8 cellular contexts compared by ENCODE assay signal in the genomic region with DNA sequence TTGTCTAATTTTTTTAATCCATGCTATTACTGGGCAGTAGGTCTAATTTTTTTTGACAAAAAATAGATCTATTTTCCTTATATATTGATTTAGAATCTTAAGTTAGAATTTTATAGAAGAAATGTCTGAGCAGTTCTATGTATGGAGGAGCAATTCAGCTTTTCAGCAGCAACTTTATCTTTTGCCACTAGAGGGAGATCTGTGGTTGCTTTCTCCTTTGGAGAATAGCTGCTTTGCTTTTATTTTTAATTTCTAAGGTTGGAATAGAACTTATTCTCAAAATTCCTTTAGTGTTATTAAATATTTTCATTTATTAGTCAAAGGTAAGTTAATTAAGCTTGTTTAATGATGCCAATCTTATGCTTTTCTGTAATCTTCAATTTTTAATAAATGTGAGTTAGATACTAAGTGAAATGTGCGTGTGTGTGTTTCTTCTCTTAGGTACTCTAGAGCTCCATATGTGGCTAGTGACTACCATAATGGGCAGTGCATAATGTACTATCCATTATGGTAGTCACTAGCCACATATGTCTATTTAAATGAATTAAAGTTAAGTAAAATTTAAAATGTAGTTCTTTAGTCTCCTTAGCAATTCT. TPM values are rescaled to one million over a fixed set of nuclear protein-coding genes. Genes with fewer than 3 reads are reported as not detected.
DNase-seq lines count a peak whose midpoint lies in the region; ATAC-seq and TF ChIP-seq lines count a peak whose summit lies in the region.

No MANE protein-coding gene starts in this region.

- ATAC-seq in GM21576 (IDR thresholded peaks at IDR 0.05; ENCODE audit: unreplicated experiment): peak; percentile 77
- no peak for ATAC-seq in GM18498 (IDR thresholded peaks at IDR 0.05; ENCODE audit: unreplicated experiment)

- peak; percentile 64 for TF ChIP-seq CTCF in cardiac fibroblast (IDR thresholded peaks at IDR 0.05; ENCODE audit: low read depth, low read length)

- no peak overlapping the region for H3K4me3 ChIP-seq in cardiac fibroblast (replicated peaks in 1 of 2; ENCODE audit: low read depth in 2 of 2, low read length in 2 of 2)

- peak; percentile 8 for DNase-seq in NCI-H510A treated with DMSO at 0.1 percent for 48 hours (lab: John Stamatoyannopoulos, UW)
- no peak for DNase-seq in NCI-H510A (lab: John Stamatoyannopoulos, UW)
- DNase-seq in NCI-H128 (lab: John Stamatoyannopoulos, UW; ENCODE audit: unreplicated experiment): peak; percentile 4
- peak; percentile 39 to 42 for DNase-seq in cardiac fibroblast (ENCODE audit: low read depth in 2 of 2)
- peak; percentile 41 to 47 for DNase-seq in lung microvascular endothelial cell (ENCODE audit: low read depth in 2 of 2)
- DNase-seq in activated effector memory CD4-positive, alpha-beta T cell treated with Interleukin-2 at 50 U/mL for 16 hours: no peak

RNA-seq across cellular contexts. Expression of gene FAM199X, which starts 29.3 kb away (rescaled TPM):
- 19.6 and 22.4 TPM in 2 replicates for total RNA-seq in lung microvascular endothelial cell

RNA-seq across cellular contexts. Expression of gene SLC25A53, which starts 38.8 kb away (rescaled TPM):
- 7.0 and 11.9 TPM in 2 replicates for total RNA-seq in lung microvascular endothelial cell

RNA-seq across cellular contexts. Expression of gene ESX1, which starts 59.1 kb away (rescaled TPM):
- 2.6 TPM in 1 of 2 replicates, not detected in the other for total RNA-seq in lung microvascular endothelial cell

Comparison
In these comparisons a context has a peak if more than half of its experiments do, and no peak if none do; other contexts are left out.
1. DNase-seq: peak in NCI-H510A treated with DMSO at 0.1 percent for 48 hours (single experiment), NCI-H128 (single experiment), cardiac fibroblast (2 of 2) and lung microvascular endothelial cell (2 of 2); none in NCI-H510A (single experiment) and activated effector memory CD4-positive, alpha-beta T cell treated with Interleukin-2 at 50 U/mL for 16 hours (single experiment).